In genomic region chr3:17967953-17968352, GRCh38 we compare ENCODE assay signal across 25 cellular contexts.
"Had no signal": no experiment of that assay in that cellular context is flagged by ENCODE, and none has a peak within 500 bp of the region (broad histone marks: within the 10 kb centered on the region; RNA-seq: fewer than 3 reads in every experiment).

No MANE protein-coding gene starts in this region.

- DNase-seq: activated CD4-positive, alpha-beta memory T cell treated with anti-CD3 and anti-CD28 coated beads, Interleukin-2, amount 10 ng/mL, durations not matched to agents 7 days and 5 days; activated CD4-positive, alpha-beta T cell treated with anti-CD3 and anti-CD28 coated beads for 36 hours; activated CD4-positive, alpha-beta T cell treated with anti-CD3 and anti-CD28 coated beads, Interleukin-2, amount 50 U/mL, for 1 hour; activated CD8-positive, alpha-beta memory T cell treated with anti-CD3 and anti-CD28 coated beads, Interleukin-2, amount 50 U/mL, for 4 hours; activated gamma-delta T cell treated with Interleukin-2 at 50 U/mL for 16 hours; activated naive CD4-positive, alpha-beta T cell treated with anti-CD3 and anti-CD28 coated beads, Interleukin-2, amount 10 ng/mL, durations not matched to agents 7 days and 5 days; activated naive CD8-positive, alpha-beta T cell treated with anti-CD3 and anti-CD28 coated beads for 36 hours; activated T-cell treated with anti-CD3 and anti-CD28 coated beads, Interleukin-2, amount 50 U/mL, for 72 hours; KBM-7; MG63; NCI-H1105 treated with DMSO at 0.1 percent for 48 hours; NCI-H1436 treated with DMSO at 0.1 percent for 48 hours; NCI-H187; NCI-H2081; NCI-H2171; NCI-H2227 treated with DMSO at 0.1 percent for 48 hours; NCI-H446 treated with DMSO at 0.1 percent for 48 hours; NCI-H524 treated with DMSO at 0.1 percent for 48 hours; NCI-H82; NK-92 treated with Interleukin-12 subunit alpha and Interleukin-12 subunit beta, amount 100 ng/mL, for 24 hours; PC-3; SHP77; T-helper 17 cell; T-helper 9 cell had no signal

- H3K27ac ChIP-seq: VCaP had no signal

- H3K4me3 ChIP-seq: MG63 had no signal

- H3K9me3 ChIP-seq: MG63 had no signal

- H3K27me3 ChIP-seq: MG63 had no signal

- H3K36me3 ChIP-seq: MG63 had no signal

- ATAC-seq: activated CD4-positive, alpha-beta T cell treated with anti-CD3 and anti-CD28 coated beads for 36 hours; activated T-cell treated with anti-CD3 and anti-CD28 coated beads, Interleukin-2, amount 50 U/mL, for 72 hours; PC-3; T-helper 17 cell had no signal
